Comparison of ENCODE assay signal across 1 cellular context in the genomic region with DNA sequence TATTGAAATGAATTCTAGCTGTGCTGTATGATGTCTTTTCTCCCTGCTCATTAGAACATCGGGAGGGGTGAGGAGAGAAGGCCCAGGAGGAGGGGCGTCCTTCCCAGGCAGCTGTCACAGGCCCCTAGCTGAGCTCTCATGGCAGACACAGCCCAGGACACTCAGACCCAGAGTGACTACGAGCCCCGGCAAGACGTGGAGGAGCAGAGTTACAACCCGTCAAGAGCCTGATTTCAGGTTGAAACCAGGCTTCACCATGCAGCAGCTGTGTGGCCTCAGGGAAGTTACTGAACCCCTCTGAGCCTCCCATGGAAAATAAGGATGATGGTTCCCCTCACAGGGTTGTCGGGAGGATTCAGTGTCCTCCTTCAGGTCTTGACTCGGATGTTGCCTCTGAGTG.
TF ChIP-seq lines count a peak whose summit lies in the region.

No MANE protein-coding gene starts in this region.

TF ChIP-seq in SK-N-SH treated with all-trans-retinoic acid at 6 μM for 48 hours, 23 proteins besides CTCF, POLR2A, EP300 and RAD21 (continued from another document):
- TF ChIP-seq, protein P1, sequence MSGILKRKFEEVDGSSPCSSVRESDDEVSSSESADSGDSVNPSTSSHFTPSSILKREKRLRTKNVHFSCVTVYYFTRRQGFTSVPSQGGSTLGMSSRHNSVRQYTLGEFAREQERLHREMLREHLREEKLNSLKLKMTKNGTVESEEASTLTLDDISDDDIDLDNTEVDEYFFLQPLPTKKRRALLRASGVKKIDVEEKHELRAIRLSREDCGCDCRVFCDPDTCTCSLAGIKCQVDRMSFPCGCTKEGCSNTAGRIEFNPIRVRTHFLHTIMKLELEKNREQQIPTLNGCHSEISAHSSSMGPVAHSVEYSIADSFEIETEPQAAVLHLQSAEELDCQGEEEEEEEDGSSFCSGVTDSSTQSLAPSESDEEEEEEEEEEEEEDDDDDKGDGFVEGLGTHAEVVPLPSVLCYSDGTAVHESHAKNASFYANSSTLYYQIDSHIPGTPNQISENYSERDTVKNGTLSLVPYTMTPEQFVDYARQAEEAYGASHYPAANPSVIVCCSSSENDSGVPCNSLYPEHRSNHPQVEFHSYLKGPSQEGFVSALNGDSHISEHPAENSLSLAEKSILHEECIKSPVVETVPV (CRISPR knock-in tag; IDR thresholded peaks at IDR 0.05) = no peak
- TF ChIP-seq, protein P2, sequence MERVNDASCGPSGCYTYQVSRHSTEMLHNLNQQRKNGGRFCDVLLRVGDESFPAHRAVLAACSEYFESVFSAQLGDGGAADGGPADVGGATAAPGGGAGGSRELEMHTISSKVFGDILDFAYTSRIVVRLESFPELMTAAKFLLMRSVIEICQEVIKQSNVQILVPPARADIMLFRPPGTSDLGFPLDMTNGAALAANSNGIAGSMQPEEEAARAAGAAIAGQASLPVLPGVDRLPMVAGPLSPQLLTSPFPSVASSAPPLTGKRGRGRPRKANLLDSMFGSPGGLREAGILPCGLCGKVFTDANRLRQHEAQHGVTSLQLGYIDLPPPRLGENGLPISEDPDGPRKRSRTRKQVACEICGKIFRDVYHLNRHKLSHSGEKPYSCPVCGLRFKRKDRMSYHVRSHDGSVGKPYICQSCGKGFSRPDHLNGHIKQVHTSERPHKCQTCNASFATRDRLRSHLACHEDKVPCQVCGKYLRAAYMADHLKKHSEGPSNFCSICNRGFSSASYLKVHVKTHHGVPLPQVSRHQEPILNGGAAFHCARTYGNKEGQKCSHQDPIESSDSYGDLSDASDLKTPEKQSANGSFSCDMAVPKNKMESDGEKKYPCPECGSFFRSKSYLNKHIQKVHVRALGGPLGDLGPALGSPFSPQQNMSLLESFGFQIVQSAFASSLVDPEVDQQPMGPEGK (CRISPR knock-in tag; IDR thresholded peaks at IDR 0.05; ENCODE audit: borderline replicate concordance) = no peak
